Comparison of ENCODE assay signal across 29 cellular contexts in genomic region chrX:102715967-102716366, GRCh38.
"Had no signal": no experiment of that assay in that cellular context is flagged by ENCODE, and none has a peak within 500 bp of the region (broad histone marks: within the 10 kb centered on the region; RNA-seq: fewer than 3 reads in every experiment).

No MANE protein-coding gene starts in this region.

- H3K27me3 ChIP-seq: suprapubic skin, testis, thyroid gland, tibial artery, transverse colon, upper lobe of right lung, uterus, vagina had no signal

- H3K27ac Mint-ChIP-seq: stimulated activated effector memory CD8-positive, alpha-beta T cell treated with anti-CD3 and anti-CD28 coated beads, Interleukin-12 subunit alpha, Interleukin-12 subunit beta, amount 100 ng/mL, for 72 hours; stimulated activated memory B cell treated with anti-CD40 and anti-IgM and Interleukin-4, amounts not matched to agents 10 μg/mL and 1 μg/mL and 100 μg/mL, for 72 hours; stimulated activated naive B cell treated with anti-CD40 and anti-IgM and Interleukin-4, amounts not matched to agents 10 μg/mL and 1 μg/mL and 100 μg/mL, for 72 hours; stimulated activated naive CD8-positive, alpha-beta T cell treated with anti-CD3 and anti-CD28 coated beads, Interleukin-15, amount 100 ng/mL, for 72 hours; stimulated activated naive CD8-positive, alpha-beta T cell treated with anti-CD3 and anti-CD28 coated beads, Interleukin-15, Interleukin-2, amounts not matched to agents 100 ng/mL and 50 ng/mL, for 24 hours; type B pancreatic cell had no signal

- H3K9me3 ChIP-seq: stomach, suprapubic skin, testis, thoracic aorta, thyroid gland, tibial artery, tibial nerve, transverse colon, upper lobe of right lung, uterus, vagina had no signal

- H3K4me1 ChIP-seq: testis, thyroid gland, tibial nerve, upper lobe of right lung, uterus, vagina had no signal

- ATAC-seq: stimulated activated effector memory CD8-positive, alpha-beta T cell treated with anti-CD3 and anti-CD28 coated beads, Interleukin-12 subunit alpha, Interleukin-12 subunit beta, amount 100 ng/mL, for 72 hours; stimulated activated memory B cell treated with anti-CD40 and anti-IgM and Interleukin-4, amounts not matched to agents 10 μg/mL and 1 μg/mL and 100 μg/mL, for 72 hours; stimulated activated naive B cell treated with anti-CD40 and anti-IgM and Interleukin-4, amounts not matched to agents 10 μg/mL and 1 μg/mL and 100 μg/mL, for 72 hours; stimulated activated naive CD8-positive, alpha-beta T cell treated with anti-CD3 and anti-CD28 coated beads, Interleukin-15, amount 100 ng/mL, for 72 hours; stimulated activated naive CD8-positive, alpha-beta T cell treated with anti-CD3 and anti-CD28 coated beads, Interleukin-15, Interleukin-2, amounts not matched to agents 100 U/mL and 50 U/mL, for 24 hours; upper lobe of right lung had no signal

- H3K27ac ChIP-seq: stomach, suprapubic skin, testis, thoracic aorta, thyroid gland, tibial artery, tibial nerve, transverse colon, upper lobe of left lung, upper lobe of right lung, uterus, vagina had no signal

- FAIRE-seq: urothelium cell line had no signal

- DNase-seq: stimulated activated CD4-positive, alpha-beta T cell treated with anti-CD3 and anti-CD28 coated beads, Interleukin-2, amount 100 ng/mL, for 48 hours; stimulated activated CD4-positive, alpha-beta T cell treated with anti-CD3 and anti-CD28 coated beads, Interleukin-4, amount 100 ng/mL, for 1 hour; stimulated activated CD4-positive, alpha-beta T cell treated with anti-CD3 and anti-CD28 coated beads, Interleukin-4, amount 100 ng/mL, for 24 hours; stimulated activated CD4-positive, alpha-beta T cell treated with anti-CD3 and anti-CD28 coated beads, Interleukin-4, amount 100 ng/mL, for 4 hours; stimulated activated CD8-positive, alpha-beta memory T cell treated with anti-CD3 and anti-CD28 coated beads, Interleukin-4, amount 100 ng/mL, for 48 hours; stimulated activated naive B cell treated with anti-CD40 and anti-IgM and Interleukin-4, amounts not matched to agents 10 μg/mL and 1 μg/mL and 100 μg/mL, for 72 hours; stimulated activated naive CD4-positive, alpha-beta T cell; stimulated activated naive CD4-positive, alpha-beta T cell treated with Interleukin-2 at 50 U/mL for 16 hours; stimulated activated naive CD8-positive, alpha-beta T cell treated with anti-CD3 and anti-CD28 coated beads, Interleukin-15, amount 100 ng/mL, for 72 hours; stimulated activated naive CD8-positive, alpha-beta T cell treated with anti-CD3 and anti-CD28 coated beads, Interleukin-15, Interleukin-2, amounts not matched to agents 100 U/mL and 50 U/mL, for 24 hours; stomach; substantia nigra; testis; thyroid gland; tibial artery; transverse colon; trophoblast cell; upper lobe of left lung; upper lobe of right lung; uterus had no signal

- H3K36me3 ChIP-seq: stomach, suprapubic skin, thoracic aorta, thyroid gland, tibial artery, tibial nerve, transverse colon, upper lobe of left lung, upper lobe of right lung, uterus, vagina had no signal

- H3K4me3 Mint-ChIP-seq: stimulated activated effector memory CD8-positive, alpha-beta T cell treated with anti-CD3 and anti-CD28 coated beads, Interleukin-12 subunit alpha, Interleukin-12 subunit beta, amount 100 ng/mL, for 72 hours; stimulated activated memory B cell treated with anti-CD40 and anti-IgM and Interleukin-4, amounts not matched to agents 10 μg/mL and 1 μg/mL and 100 μg/mL, for 72 hours; stimulated activated naive B cell treated with anti-CD40 and anti-IgM and Interleukin-4, amounts not matched to agents 10 μg/mL and 1 μg/mL and 100 μg/mL, for 72 hours; stimulated activated naive CD8-positive, alpha-beta T cell treated with anti-CD3 and anti-CD28 coated beads, Interleukin-15, amount 100 ng/mL, for 72 hours; stimulated activated naive CD8-positive, alpha-beta T cell treated with anti-CD3 and anti-CD28 coated beads, Interleukin-15, Interleukin-2, amounts not matched to agents 100 ng/mL and 50 ng/mL, for 24 hours; type B pancreatic cell had no signal

- H3K36me3 Mint-ChIP-seq: stimulated activated effector memory CD8-positive, alpha-beta T cell treated with anti-CD3 and anti-CD28 coated beads, Interleukin-12 subunit alpha, Interleukin-12 subunit beta, amount 100 ng/mL, for 72 hours; stimulated activated memory B cell treated with anti-CD40 and anti-IgM and Interleukin-4, amounts not matched to agents 10 μg/mL and 1 μg/mL and 100 μg/mL, for 72 hours had no signal

- H3K9me3 Mint-ChIP-seq: stimulated activated effector memory CD8-positive, alpha-beta T cell treated with anti-CD3 and anti-CD28 coated beads, Interleukin-12 subunit alpha, Interleukin-12 subunit beta, amount 100 ng/mL, for 72 hours; stimulated activated memory B cell treated with anti-CD40 and anti-IgM and Interleukin-4, amounts not matched to agents 10 μg/mL and 1 μg/mL and 100 μg/mL, for 72 hours; stimulated activated naive CD8-positive, alpha-beta T cell treated with anti-CD3 and anti-CD28 coated beads, Interleukin-15, amount 100 ng/mL, for 72 hours; stimulated activated naive CD8-positive, alpha-beta T cell treated with anti-CD3 and anti-CD28 coated beads, Interleukin-15, Interleukin-2, amounts not matched to agents 100 ng/mL and 50 ng/mL, for 24 hours; type B pancreatic cell had no signal

- H3K4me3 ChIP-seq: stomach, suprapubic skin, testis, thoracic aorta, thyroid gland, tibial artery, tibial nerve, transverse colon, upper lobe of left lung, upper lobe of right lung, uterus, vagina had no signal
